In the genomic region with DNA sequence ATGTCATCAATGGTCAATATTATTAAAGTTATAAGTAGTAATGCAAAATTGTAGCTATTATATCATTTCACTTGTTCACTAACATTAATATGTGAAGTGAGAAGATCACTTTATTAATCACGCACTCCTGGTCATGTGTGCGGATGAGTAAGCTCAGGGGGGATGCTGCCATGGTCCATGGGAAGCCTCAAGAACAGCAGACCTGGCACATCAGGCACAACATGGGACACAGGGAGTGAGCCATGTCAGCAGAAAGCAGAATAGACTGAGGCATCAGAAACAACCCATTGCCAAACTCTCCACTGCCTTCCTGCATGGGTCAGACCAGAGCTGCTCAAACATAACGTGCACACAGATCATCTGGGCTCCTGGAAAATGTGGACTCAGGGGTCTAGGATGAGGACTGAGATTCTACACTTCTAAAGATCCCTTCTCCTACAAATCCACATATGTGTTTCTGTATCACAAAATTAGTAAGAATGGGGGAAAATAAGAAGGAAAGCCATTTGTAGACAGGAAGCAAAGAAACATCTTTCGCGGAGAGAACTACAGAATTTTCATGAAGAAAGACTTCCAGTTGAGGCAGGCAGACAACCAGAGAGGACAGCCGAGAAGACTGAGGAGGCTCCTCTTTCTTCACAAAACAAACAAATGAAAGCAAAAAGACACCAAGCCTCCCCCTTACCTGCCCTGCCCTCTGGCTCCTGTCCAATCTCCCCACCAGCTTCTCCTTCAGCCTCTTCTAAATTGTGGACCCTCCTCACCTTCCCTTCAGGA, we compare ENCODE assay signal across 14 cellular contexts.
DNase-seq lines count a peak whose midpoint lies in the region; ATAC-seq, FAIRE-seq and TF ChIP-seq lines count a peak whose summit lies in the region.
"Had no signal": no experiment of that assay in that cellular context is flagged by ENCODE, and none has a peak within 500 bp of the region (broad histone marks: within the 10 kb centered on the region; RNA-seq: fewer than 3 reads in every experiment).

No MANE protein-coding gene starts in this region.

- H3K36me3 Mint-ChIP-seq in progenitor cell of endocrine pancreas (ENCODE audit: insufficient read depth): peaks cover 1% of the 10 kb centered on the region
- H3K36me3 Mint-ChIP-seq: CD8-positive, alpha-beta T cell had no signal

- H3K27ac Mint-ChIP-seq in progenitor cell of endocrine pancreas: peak overlapping the region; percentile 95
- H3K27ac Mint-ChIP-seq: CD8-positive, alpha-beta T cell had no signal

- POLR2A ChIA-PET in A549 (lab: Yijun Ruan, JAX): no interaction called here

- H3K27me3 ChIP-seq in hepatocyte: peaks cover 20% of the 10 kb centered on the region

- H3K4me3 ChIP-seq in A549: no peak overlapping the region
- no peak overlapping the region for H3K4me3 ChIP-seq in hepatocyte
- H3K4me3 ChIP-seq: HAP-1, MG63 had no signal

- H3K27me3 Mint-ChIP-seq in progenitor cell of endocrine pancreas: peaks cover 20% of the 10 kb centered on the region

- DNase-seq in A549 (ENCODE audit: low read depth in 1 of 2, low spot score in 1 of 2): no peak
- DNase-seq in NCI-H526 treated with DMSO at 0.1 percent for 48 hours (lab: John Stamatoyannopoulos, UW): peak; percentile 2
- DNase-seq in hepatocyte (ENCODE audit: low spot score): no peak
- no peak for DNase-seq in progenitor cell of endocrine pancreas (ENCODE audit: low spot score, unreplicated experiment)
- DNase-seq in middle frontal gyrus (ENCODE audit: extremely low spot score, low spot score): no peak
- DNase-seq in OCI-M1 (lab: John Stamatoyannopoulos, UW): no peak
- no peak for DNase-seq in GDM1 (lab: John Stamatoyannopoulos, UW)
- DNase-seq: CD8-positive, alpha-beta T cell; DMS153; MG63; NCI-H1092 treated with DMSO at 0.1 percent for 48 hours; NCI-H187; NCI-H446 had no signal

- ATAC-seq in A549: no peak
- ATAC-seq: CD8-positive, alpha-beta T cell had no signal

- H3K27ac ChIP-seq in A549 (peak overlapping the region in 1 of 2 experiments; percentile 43; a peak in 1 of 6 replicates), hepatocyte (peak overlapping the region; percentile 37)

- H3K9me3 Mint-ChIP-seq in progenitor cell of endocrine pancreas (ENCODE audit: low read depth): no peaks in the 10 kb centered on the region
- H3K9me3 Mint-ChIP-seq: CD8-positive, alpha-beta T cell had no signal

- CTCF ChIA-PET in A549 (lab: Yijun Ruan, JAX): interaction anchor here (1.0 to 2.4 kb wide), 7 partner anchors 10 to 70 kb away, joined by 3 to 7 read pairs (median 4); no protein-coding TSS in a partner anchor

- H3K4me2 ChIP-seq in A549 (peak overlapping the region; percentile 53), hepatocyte (peak overlapping the region; percentile 53)

- WGBS in A549 (ENCODE audit: missing lambda C conversion rate): 69% methylated on average over 6 of the region's 6 CpGs
- 72% methylated on average over 6 of the region's 6 CpGs for WGBS in hepatocyte (ENCODE audit: low lambda C conversion rate, missing lambda C conversion rate)

- H4K20me1 ChIP-seq in hepatocyte (ENCODE audit: insufficient read depth, poor library complexity, severe bottlenecking): no peaks in the 10 kb centered on the region

- no peak for TF ChIP-seq POLR2A in A549 (IDR thresholded peaks at IDR 0.05; ENCODE audit: low read length)

- no peaks in the 10 kb centered on the region for H3K9me2 ChIP-seq in hepatocyte (replicated peaks; ENCODE audit: insufficient read depth)

- no peaks in the 10 kb centered on the region for H3K36me3 ChIP-seq in hepatocyte (replicated peaks; ENCODE audit: insufficient read depth, low read depth)
- H3K36me3 ChIP-seq: HAP-1, MG63 had no signal

- no peak for FAIRE-seq in A549 (lab: Jason Lieb, UNC)

- no peaks in the 10 kb centered on the region for H3K79me2 ChIP-seq in hepatocyte

- peaks cover 19% of the 10 kb centered on the region for H3K4me1 Mint-ChIP-seq in progenitor cell of endocrine pancreas (ENCODE audit: low read depth)

- H3K4me1 ChIP-seq in A549: peaks cover 11% of the 10 kb centered on the region; the same call in 1 of the 3 replicates
- peaks cover 7% of the 10 kb centered on the region for H3K4me1 ChIP-seq in hepatocyte (ENCODE audit: insufficient read depth)
- H3K4me1 ChIP-seq: HAP-1 had no signal

- TF ChIP-seq EP300 in A549 (IDR thresholded peaks at IDR 0.05): no peak

- TF ChIP-seq CTCF in A549 (IDR thresholded peaks at IDR 0.05) (no peak), hepatocyte (IDR thresholded peaks at IDR 0.05; ENCODE audit: poor library complexity) (no peak), progenitor cell of endocrine pancreas (IDR thresholded peaks at IDR 0.05; ENCODE audit: unreplicated experiment) (no peak)

- H3K4me3 Mint-ChIP-seq in progenitor cell of endocrine pancreas (ENCODE audit: low read depth): peak overlapping the region; percentile 65
- H3K4me3 Mint-ChIP-seq: CD8-positive, alpha-beta T cell had no signal

- H3K9me3 ChIP-seq in A549: no peaks in the 10 kb centered on the region
- no peaks in the 10 kb centered on the region for H3K9me3 ChIP-seq in hepatocyte (ENCODE audit: low read depth)
- H3K9me3 ChIP-seq: HAP-1, MG63 had no signal

- no peak for TF ChIP-seq RAD21 in A549 (conservative IDR thresholded peaks at IDR 0.05 in 1 of 2, IDR thresholded peaks at IDR 0.05 in 1 of 2)

- H2AFZ ChIP-seq in hepatocyte: no peak overlapping the region

TF ChIP-seq in A549, 52 proteins besides CTCF, POLR2A, EP300 and RAD21:
- no peak for TF ChIP-seq SMC3 (IDR thresholded peaks at IDR 0.05)
- TF ChIP-seq MAFK (IDR thresholded peaks at IDR 0.05; ENCODE audit: partially characterized antibody): no peak
- TF ChIP-seq JUN (IDR thresholded peaks at IDR 0.05): no peak
- no peak for TF ChIP-seq HOXB13 (CRISPR knock-in tag; IDR thresholded peaks at IDR 0.05; ENCODE audit: low read depth)
- no peak for TF ChIP-seq BCL3 (IDR thresholded peaks at IDR 0.05)
- TF ChIP-seq ZNF302 (CRISPR knock-in tag; IDR thresholded peaks at IDR 0.05): no peak
- TF ChIP-seq, protein P1, sequence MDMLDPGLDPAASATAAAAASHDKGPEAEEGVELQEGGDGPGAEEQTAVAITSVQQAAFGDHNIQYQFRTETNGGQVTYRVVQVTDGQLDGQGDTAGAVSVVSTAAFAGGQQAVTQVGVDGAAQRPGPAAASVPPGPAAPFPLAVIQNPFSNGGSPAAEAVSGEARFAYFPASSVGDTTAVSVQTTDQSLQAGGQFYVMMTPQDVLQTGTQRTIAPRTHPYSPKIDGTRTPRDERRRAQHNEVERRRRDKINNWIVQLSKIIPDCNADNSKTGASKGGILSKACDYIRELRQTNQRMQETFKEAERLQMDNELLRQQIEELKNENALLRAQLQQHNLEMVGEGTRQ (IDR thresholded peaks at IDR 0.05): no peak
TF ChIP-seq in A549: peak in this region for 0.
